Comparison of ENCODE assay signal across 9 cellular contexts in the genomic region with DNA sequence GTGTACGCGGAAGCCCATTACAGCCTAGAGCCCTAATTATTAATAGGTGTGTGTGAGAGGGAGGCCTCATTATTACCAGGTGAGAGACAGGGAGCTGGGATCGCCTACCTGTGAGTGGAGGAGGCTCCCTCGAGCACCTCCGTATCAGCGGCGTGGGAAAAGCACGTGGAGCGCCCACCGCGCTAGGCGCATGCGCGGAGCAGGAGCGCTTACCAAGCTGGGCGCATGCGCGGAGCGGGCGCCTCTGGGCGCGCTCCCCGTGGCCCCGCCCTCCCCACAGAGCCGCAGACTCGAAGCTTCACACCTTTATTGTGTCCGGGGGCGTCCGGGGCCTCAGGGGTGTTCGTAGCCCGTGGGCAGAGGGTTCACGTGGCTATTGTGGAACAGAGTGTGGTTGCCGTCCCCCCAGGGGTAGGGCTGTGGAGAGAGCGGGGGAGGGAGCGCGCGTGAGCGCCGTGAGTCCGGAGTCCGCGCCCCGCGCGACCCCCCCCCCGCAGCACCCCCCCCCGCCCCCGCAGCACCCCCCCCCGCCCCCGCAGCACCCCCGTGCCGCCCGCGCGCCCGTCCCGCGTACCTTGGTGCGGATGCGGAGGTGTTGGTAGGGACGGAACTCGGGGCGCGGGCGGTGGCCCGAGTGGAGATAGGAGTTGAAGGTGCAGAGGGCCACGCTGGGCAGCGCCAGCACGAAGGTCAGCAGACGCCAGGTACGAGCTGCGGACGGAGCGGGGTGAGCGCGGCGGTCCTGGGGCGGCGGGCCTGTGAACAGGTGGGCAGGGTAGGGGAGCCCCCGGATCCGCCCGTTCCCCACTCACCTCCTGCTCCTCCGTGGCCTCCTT. TPM values are rescaled to one million over a fixed set of nuclear protein-coding genes. Genes with fewer than 3 reads are reported as not detected.
DNase-seq lines count a peak whose midpoint lies in the region; ATAC-seq and TF ChIP-seq lines count a peak whose summit lies in the region.
"Had no signal": no experiment of that assay in that cellular context is flagged by ENCODE, and none has a peak within 500 bp of the region (broad histone marks: within the 10 kb centered on the region; RNA-seq: fewer than 3 reads in every experiment).

No MANE protein-coding gene starts in this region.

- H4K91ac ChIP-seq in trophoblast cell (ENCODE audit: low read depth, low read length): no peak overlapping the region

- H3K79me2 ChIP-seq in trophoblast cell (ENCODE audit: control insufficient read depth, insufficient read depth, low read length, poor library complexity): no peaks in the 10 kb centered on the region

- no peak overlapping the region for H4K12ac ChIP-seq in trophoblast cell (ENCODE audit: low read depth, low read length)

- H3K27ac ChIP-seq in trophoblast cell (ENCODE audit: low read depth, low read length): no peak overlapping the region
- no peak overlapping the region for H3K27ac ChIP-seq in thyroid gland

- peak overlapping the region; percentile 36 for H3K27ac Mint-ChIP-seq in activated T-cell treated with anti-CD3 and anti-CD28 coated beads, Interleukin-2, amount 50 U/mL, for 72 hours

- H3K4me3 ChIP-seq in foreskin fibroblast (ENCODE audit: low read depth in 1 of 2, low read length in 2 of 2) (peak overlapping the region; percentile 19 to 36), trophoblast cell (ENCODE audit: low read depth, low read length) (no peak overlapping the region), thyroid gland (replicated peaks in 1 of 3) (no peak overlapping the region)

- no peak overlapping the region for H2BK12ac ChIP-seq in trophoblast cell (ENCODE audit: low read length)

- H2AK5ac ChIP-seq in trophoblast cell (ENCODE audit: low read length): no peak overlapping the region

- H3K27me3 ChIP-seq in trophoblast cell (ENCODE audit: insufficient read depth, low read length) (no peaks in the 10 kb centered on the region), thyroid gland (no peaks in the 10 kb centered on the region)

- H3K9me3 Mint-ChIP-seq in activated T-cell treated with anti-CD3 and anti-CD28 coated beads, Interleukin-2, amount 50 U/mL, for 72 hours: no peaks in the 10 kb centered on the region

- no peak overlapping the region for H4K8ac ChIP-seq in trophoblast cell (ENCODE audit: low read depth, low read length)

- no peak overlapping the region for H3K4ac ChIP-seq in trophoblast cell (ENCODE audit: low read depth, low read length)

- no peak overlapping the region for H3K23ac ChIP-seq in trophoblast cell (ENCODE audit: low read length)

- no peak overlapping the region for H3K14ac ChIP-seq in trophoblast cell (ENCODE audit: low read length)

- TF ChIP-seq POLR2A in thyroid gland (IDR thresholded peaks at IDR 0.05): no peak

- no peak overlapping the region for H3K4me2 ChIP-seq in trophoblast cell (ENCODE audit: low read length)

- H3K4me3 Mint-ChIP-seq in activated T-cell treated with anti-CD3 and anti-CD28 coated beads, Interleukin-2, amount 50 U/mL, for 72 hours: peak overlapping the region; percentile 59 to 61

- H3K36me3 ChIP-seq in trophoblast cell (ENCODE audit: control insufficient read depth in 1 of 2, insufficient read depth in 2 of 2, low read length in 2 of 2) (no peaks in the 10 kb centered on the region), thyroid gland (no peaks in the 10 kb centered on the region)

- H3K9me3 ChIP-seq in trophoblast cell (ENCODE audit: insufficient read depth, low read depth, low read length): peaks cover 6% of the 10 kb centered on the region
- no peaks in the 10 kb centered on the region for H3K9me3 ChIP-seq in thyroid gland

- peaks cover 32% of the 10 kb centered on the region for H3K4me1 Mint-ChIP-seq in activated T-cell treated with anti-CD3 and anti-CD28 coated beads, Interleukin-2, amount 50 U/mL, for 72 hours (ENCODE audit: low read depth)

- intact Hi-C loops in thyroid gland (cut with DNase I): no loop called here

- H3K4me1 ChIP-seq in trophoblast cell (ENCODE audit: control insufficient read depth in 1 of 2, insufficient read depth in 2 of 2, low read length in 2 of 2) (no peaks in the 10 kb centered on the region), thyroid gland (peaks cover 0 to 5% of the 10 kb centered on the region in 2 donors)

- H3K27me3 Mint-ChIP-seq in activated T-cell treated with anti-CD3 and anti-CD28 coated beads, Interleukin-2, amount 50 U/mL, for 72 hours (ENCODE audit: low read depth): peaks cover 29% of the 10 kb centered on the region

- peak; percentile 63 for ATAC-seq in activated T-cell treated with anti-CD3 and anti-CD28 coated beads, Interleukin-2, amount 50 U/mL, for 72 hours (replicated peaks in 1 of 2)
- no peak for ATAC-seq in GM19023 (IDR thresholded peaks at IDR 0.05; ENCODE audit: unreplicated experiment)

- no peak overlapping the region for H2AFZ ChIP-seq in trophoblast cell (ENCODE audit: insufficient read depth, low read length, poor library complexity)

- no CpG with 5 or more reads among the region's 83 CpGs for WGBS in trophoblast cell (ENCODE audit: extremely low coverage, insufficient coverage, insufficient read length)
- WGBS in thyroid gland, 2 donors: 36 to 59% methylated on average over 4 to 15 of the region's 83 CpGs

- H2BK120ac ChIP-seq in trophoblast cell (ENCODE audit: insufficient read depth, low read length, poor library complexity): no peak overlapping the region

- no peaks in the 10 kb centered on the region for H3K79me1 ChIP-seq in trophoblast cell (ENCODE audit: low read length)

- no peak overlapping the region for H2BK5ac ChIP-seq in trophoblast cell (ENCODE audit: low read depth, low read length, poor library complexity)

- DNase-seq in NCI-H1930 (lab: John Stamatoyannopoulos, UW) (peak; percentile 77 to 87), foreskin fibroblast (peak; percentile 21 to 67), trophoblast cell (peak; percentile 39 to 72), thyroid gland (peak; percentile 38 to 43), GF-D8 (lab: John Stamatoyannopoulos, UW) (no peak), NCI-H2107 (lab: John Stamatoyannopoulos, UW) (no peak)
- peak; percentile 67 to 77 for DNase-seq in activated T-cell treated with anti-CD3 and anti-CD28 coated beads, Interleukin-2, amount 50 U/mL, for 72 hours

- no peak overlapping the region for H3K18ac ChIP-seq in trophoblast cell (ENCODE audit: low read length)

- H3K36me3 Mint-ChIP-seq in activated T-cell treated with anti-CD3 and anti-CD28 coated beads, Interleukin-2, amount 50 U/mL, for 72 hours (ENCODE audit: insufficient read depth in 2 of 2): peaks cover 0 to 2% of the 10 kb centered on the region in 2 donors

- no peak overlapping the region for H3K9ac ChIP-seq in trophoblast cell (ENCODE audit: low read length)

- TF ChIP-seq CTCF in foreskin fibroblast (IDR thresholded peaks at IDR 0.05; ENCODE audit: low read depth, low read length) (no peak), thyroid gland (IDR thresholded peaks at IDR 0.05) (no peak)

RNA-seq across cellular contexts. Expression of a gene that starts 0.5 kb away (rescaled TPM):
- not detected for total RNA-seq in activated T-cell treated with anti-CD3 and anti-CD28 coated beads, Interleukin-2, amount 50 U/mL, for 72 hours
- polyA plus RNA-seq in trophoblast cell (2013): not detected in 2 replicates
- not detected for total RNA-seq in thyroid gland
- total RNA-seq: subcutaneous adipose tissue had no signal

RNA-seq across cellular contexts. Expression of a gene that starts 14.9 kb away (rescaled TPM):
- under 1 TPM; 0.38 to 0.53 TPM for total RNA-seq in activated T-cell treated with anti-CD3 and anti-CD28 coated beads, Interleukin-2, amount 50 U/mL, for 72 hours
- 0.53 and 0.70 TPM in 2 replicates for polyA plus RNA-seq in trophoblast cell (2013)
- 1 to 10 TPM in 3 of 4 donors, under 1 TPM in 1; 0.40 to 1.8 (median 1.5) TPM for total RNA-seq in thyroid gland

RNA-seq across cellular contexts. Expression of a gene that starts 31.6 kb away (rescaled TPM):
- 10 to 100 TPM; 11.2 to 12.2 TPM for total RNA-seq in activated T-cell treated with anti-CD3 and anti-CD28 coated beads, Interleukin-2, amount 50 U/mL, for 72 hours
- polyA plus RNA-seq in trophoblast cell (2013): 6.8 and 7.5 TPM in 2 replicates
- total RNA-seq in thyroid gland: 10 to 100 TPM; 13.2 to 18.0 (median 15.3) TPM

RNA-seq across cellular contexts. Expression of a gene that starts 34.5 kb away (rescaled TPM):
- under 1 TPM; 0.05 to 0.14 TPM for total RNA-seq in activated T-cell treated with anti-CD3 and anti-CD28 coated beads, Interleukin-2, amount 50 U/mL, for 72 hours
- not detected in 2 replicates for polyA plus RNA-seq in trophoblast cell (2013)
- not detected for total RNA-seq in thyroid gland

RNA-seq across cellular contexts. Expression of a gene that starts 44.3 kb away (rescaled TPM):
- 1 to 10 TPM; 1.3 to 4.4 TPM for total RNA-seq in activated T-cell treated with anti-CD3 and anti-CD28 coated beads, Interleukin-2, amount 50 U/mL, for 72 hours
- 37.9 and 42.2 TPM in 2 replicates for polyA plus RNA-seq in trophoblast cell (2013)
- total RNA-seq in thyroid gland: 10 to 100 TPM; 11.0 to 23.5 (median 20.0) TPM

Comparison
In these comparisons a context has a peak if more than half of its experiments do, and no peak if none do; other contexts are left out.
1. DNase-seq: peak in NCI-H1930 (2 of 2), activated T-cell treated with anti-CD3 and anti-CD28 coated beads, Interleukin-2, amount 50 U/mL, for 72 hours (2 of 2), foreskin fibroblast (2 of 2), trophoblast cell (2 of 2) and thyroid gland (2 of 2); none in GF-D8 (single experiment) and NCI-H2107 (single experiment).
2. H3K4me3 ChIP-seq: peak in foreskin fibroblast (2 of 2); none in trophoblast cell (single experiment) and thyroid gland (0 of 3).